ENCODE assay signal across 13 cellular contexts in the genomic region with DNA sequence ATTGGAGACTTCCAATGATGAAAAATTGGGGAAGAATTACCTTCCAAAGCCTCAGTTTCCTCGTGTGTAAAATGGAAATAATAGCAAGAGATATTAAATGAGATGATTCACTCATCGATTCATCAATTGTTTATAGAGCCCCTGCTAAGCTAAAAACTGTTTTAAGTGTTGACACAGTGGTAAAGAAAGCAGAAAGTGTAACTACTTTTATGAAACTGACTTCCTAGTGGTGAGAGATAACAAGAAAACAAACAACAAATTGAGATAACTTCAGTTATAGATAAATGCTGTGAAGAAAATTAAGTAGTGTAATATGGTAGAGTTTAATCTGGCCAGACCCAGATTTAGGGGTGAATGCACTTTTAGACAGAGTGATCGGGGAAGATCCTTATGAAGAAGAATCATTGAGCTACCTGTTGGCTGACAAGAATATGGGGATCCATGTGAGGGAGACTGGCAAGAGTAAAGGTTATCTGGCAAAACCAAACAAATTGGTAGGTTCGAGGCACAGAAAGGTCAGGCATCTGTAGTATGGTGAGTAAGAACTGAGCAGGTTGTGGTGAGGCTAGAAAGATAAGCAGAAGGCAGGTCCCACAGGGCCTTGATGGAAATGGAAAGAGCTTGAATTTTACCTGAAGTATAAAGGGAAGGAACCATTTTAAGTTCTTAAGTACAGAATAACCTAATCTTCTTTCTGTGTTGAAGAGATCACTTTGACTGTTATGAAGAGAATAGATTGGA. TPM values are rescaled to one million over a fixed set of nuclear protein-coding genes. Genes with fewer than 3 reads are reported as not detected.
A peak's percentile ranks its signal among the peaks of the same experiment; 100 is the strongest.
DNase-seq lines count a peak whose midpoint lies in the region; ATAC-seq and TF ChIP-seq lines count a peak whose summit lies in the region.
"Had no signal": no experiment of that assay in that cellular context is flagged by ENCODE, and none has a peak within 500 bp of the region (broad histone marks: within the 10 kb centered on the region; RNA-seq: fewer than 3 reads in every experiment).

No MANE protein-coding gene starts in this region.

- peaks cover 75% of the 10 kb centered on the region for H3K36me3 Mint-ChIP-seq in activated CD4-positive, alpha-beta T cell treated with anti-CD3 and anti-CD28 coated beads for 36 hours (ENCODE audit: low read depth)
- H3K36me3 Mint-ChIP-seq in T-cell (peaks cover 53% of the 10 kb centered on the region), natural killer cell (peaks cover 25% of the 10 kb centered on the region)

- intact Hi-C loops in activated CD4-positive, alpha-beta T cell treated with anti-CD3 and anti-CD28 coated beads for 36 hours (cut with DNase I, micrococcal nuclease): loop anchor here (1.0 to 10.0 kb wide), 5 partner anchors 8 to 875 kb away; a partner anchor contains a TSS
- intact Hi-C loops in natural killer cell (cut with micrococcal nuclease): no loop called here

- in situ Hi-C loops in G401 (cut with HindIII; ENCODE audit: low sequenced_read_pairs): no loop called here

- CTCF ChIA-PET in activated CD4-positive, alpha-beta T cell treated with anti-CD3 and anti-CD28 coated beads for 36 hours (lab: Charles Lee): interaction anchor here (0.6 to 1.9 kb wide), 7 partner anchors 7 to 124 kb away, joined by 3 to 12 read pairs (median 3); no protein-coding TSS in a partner anchor
- CTCF ChIA-PET in T-cell (lab: Charles Lee): interaction anchor here (0.6 to 2.9 kb wide), 12 partner anchors 9 to 39 kb away, joined by 3 to 23 read pairs (median 4); a partner anchor contains a TSS

- POLR2A ChIA-PET in activated CD4-positive, alpha-beta T cell treated with anti-CD3 and anti-CD28 coated beads for 36 hours (lab: Charles Lee): interaction anchor here (0.6 to 1.6 kb wide), 6 partner anchors 9 to 32 kb away, joined by 3 to 8 read pairs (median 4); no protein-coding TSS in a partner anchor
- POLR2A ChIA-PET in T-cell (lab: Charles Lee): interaction anchor here (0.5 to 4.3 kb wide), 12 partner anchors 14 to 564 kb away, joined by 3 to 41 read pairs (median 4); no protein-coding TSS in a partner anchor

- peak overlapping the region; percentile 72 for H3K4me3 Mint-ChIP-seq in activated CD4-positive, alpha-beta T cell treated with anti-CD3 and anti-CD28 coated beads for 36 hours
- peak overlapping the region; percentile 63 to 81 (median 69) for H3K4me3 Mint-ChIP-seq in T-cell
- H3K4me3 Mint-ChIP-seq in natural killer cell: peak overlapping the region; percentile 81

- TF ChIP-seq CTCF in natural killer cell (IDR thresholded peaks at IDR 0.05): no peak

- ATAC-seq in activated CD4-positive, alpha-beta T cell treated with anti-CD3 and anti-CD28 coated beads for 36 hours: peak; percentile 66
- ATAC-seq in HG02798 (IDR thresholded peaks at IDR 0.05; ENCODE audit: poor library complexity, unreplicated experiment) (peak; percentile 57), T-cell (replicated peaks in 1 of 4) (peak in 3 of 4 experiments; percentile 38 to 51 (median 40)), natural killer cell (peak; percentile 26 to 61 (median 42))
- ATAC-seq: right cardiac atrium, Right ventricle myocardium inferior had no signal

- peaks cover 74% of the 10 kb centered on the region for H3K4me1 Mint-ChIP-seq in activated CD4-positive, alpha-beta T cell treated with anti-CD3 and anti-CD28 coated beads for 36 hours
- peaks cover 77 to 87% (median 78%) of the 10 kb centered on the region in 3 donors for H3K4me1 Mint-ChIP-seq in T-cell
- H3K4me1 Mint-ChIP-seq in natural killer cell: peaks cover 66 to 69% of the 10 kb centered on the region in 2 donors

- no peaks in the 10 kb centered on the region for H3K9me3 Mint-ChIP-seq in activated CD4-positive, alpha-beta T cell treated with anti-CD3 and anti-CD28 coated beads for 36 hours (ENCODE audit: low read depth)
- H3K9me3 Mint-ChIP-seq in T-cell (no peaks in the 10 kb centered on the region), natural killer cell (no peaks in the 10 kb centered on the region)

- DNase-seq in activated CD4-positive, alpha-beta T cell treated with anti-CD3 and anti-CD28 coated beads for 36 hours: peak; percentile 55
- no peak for DNase-seq in activated CD4-positive, alpha-beta T cell treated with anti-CD3 and anti-CD28 coated beads, Interleukin-2, amount 50 U/mL, for 1 hour
- DNase-seq in T-cell: no peak
- DNase-seq in natural killer cell: no peak
- DNase-seq in G401 (ENCODE audit: low spot score): no peak
- no peak for DNase-seq in activated gamma-delta T cell treated with Interleukin-2 at 50 U/mL for 16 hours
- DNase-seq in NCI-H2081 treated with DMSO at 0.1 percent for 48 hours (lab: John Stamatoyannopoulos, UW): no peak
- DNase-seq: 8988T, left ventricle myocardium inferior, NCI-H2029 treated with DMSO at 0.1 percent for 48 hours, right cardiac atrium had no signal

- no peaks in the 10 kb centered on the region for H3K27me3 Mint-ChIP-seq in activated CD4-positive, alpha-beta T cell treated with anti-CD3 and anti-CD28 coated beads for 36 hours
- H3K27me3 Mint-ChIP-seq in T-cell (no peaks in the 10 kb centered on the region), natural killer cell (ENCODE audit: low read depth in 2 of 2) (no peaks in the 10 kb centered on the region)

- peak overlapping the region; percentile 98 for H3K27ac Mint-ChIP-seq in activated CD4-positive, alpha-beta T cell treated with anti-CD3 and anti-CD28 coated beads for 36 hours
- H3K27ac Mint-ChIP-seq in T-cell: peak overlapping the region; percentile 93 to 94
- H3K27ac Mint-ChIP-seq in natural killer cell: peak overlapping the region; percentile 86 to 90

RNA-seq across cellular contexts. Expression of a gene that starts 10.9 kb away (rescaled TPM):
- 100 to 1,000 TPM; 458 to 564 TPM for total RNA-seq in activated CD4-positive, alpha-beta T cell treated with anti-CD3 and anti-CD28 coated beads for 36 hours
- total RNA-seq in T-cell (100 to 1,000 TPM; 674 to 984 (median 781) TPM), natural killer cell (1,000 to 10,000 TPM; 1,142 to 1,334 (median 1,200) TPM)
- not detected in 2 replicates for total RNA-seq in G401 (2014; rRNA removed; shearing (Covaris generic))

Comparison
In these comparisons a context has a peak if more than half of its experiments do, and no peak if none do; other contexts are left out.
1. RNA of a gene that starts 10.9 kb away (total RNA-seq): 1,142 to 1,334 TPM in natural killer cell, 674 to 984 TPM in T-cell and 458 to 564 TPM in activated CD4-positive, alpha-beta T cell treated with anti-CD3 and anti-CD28 coated beads for 36 hours; not detected in G401; every median in the first group is over 100 times any median in the second.
2. Peak in every context shown above with its lines, with median percentiles within 50 percentile points of each other: ATAC-seq, H3K27ac Mint-ChIP-seq and H3K4me3 Mint-ChIP-seq.